Comparison of ENCODE assay signal across 14 cellular contexts in the genomic region with DNA sequence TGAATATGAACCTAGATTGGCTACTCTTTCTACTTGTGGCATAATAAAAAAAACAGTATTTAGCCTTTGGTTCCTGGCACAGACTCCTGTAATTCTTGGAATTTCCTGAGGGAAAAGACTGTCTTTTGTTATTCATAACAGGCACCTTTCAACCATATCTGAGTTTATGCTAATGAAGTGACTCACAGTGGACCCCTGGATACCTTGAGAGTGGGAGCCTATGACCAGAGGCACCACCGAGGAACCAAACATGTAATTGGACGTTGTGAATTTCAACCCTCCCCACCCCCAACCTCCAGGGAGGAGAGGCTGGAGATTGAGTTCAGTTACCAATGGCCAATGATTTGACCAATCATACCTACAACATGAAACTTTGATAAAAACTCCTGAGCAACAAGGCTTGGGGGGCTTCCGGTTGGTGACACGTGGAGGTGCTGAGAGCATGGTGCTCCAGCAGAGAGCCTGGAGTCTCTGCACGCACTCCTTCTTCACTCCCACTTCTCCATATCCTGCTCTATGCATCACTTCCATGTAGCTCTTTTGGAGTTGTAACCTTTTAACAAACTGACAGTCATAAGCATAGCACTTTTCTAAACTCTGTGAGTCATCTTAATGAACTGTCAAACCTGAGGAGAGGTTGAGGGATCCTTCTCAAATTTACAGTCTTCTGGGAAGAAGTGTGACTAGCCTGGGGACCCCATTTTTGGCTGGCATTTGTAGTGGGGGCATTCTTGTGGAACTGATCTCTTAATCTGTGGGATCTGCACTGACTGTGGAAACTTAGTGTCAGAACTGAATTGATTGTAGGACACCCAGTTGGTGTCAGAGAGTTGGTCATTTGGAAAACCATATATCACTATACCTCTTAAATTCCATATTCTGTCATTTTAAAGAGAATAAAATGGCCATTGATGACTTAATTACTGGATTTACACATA. TPM values are rescaled to one million over a fixed set of nuclear protein-coding genes. Genes with fewer than 3 reads are reported as not detected.
A peak's percentile ranks its signal among the peaks of the same experiment; 100 is the strongest.
DNase-seq lines count a peak whose midpoint lies in the region; ATAC-seq and TF ChIP-seq lines count a peak whose summit lies in the region.
"Had no signal": no experiment of that assay in that cellular context is flagged by ENCODE, and none has a peak within 500 bp of the region (broad histone marks: within the 10 kb centered on the region; RNA-seq: fewer than 3 reads in every experiment).

No MANE protein-coding gene starts in this region.

- H3K4me3 ChIP-seq in endodermal cell (ENCODE audit: low read length) (no peak overlapping the region), mesenchymal stem cell (ENCODE audit: insufficient read depth in 1 of 2, low read depth in 1 of 2, low read length in 2 of 2) (no peak overlapping the region), neuronal stem cell (ENCODE audit: low read length in 2 of 2) (no peak overlapping the region)

- 86 to 92% methylated on average over 3 to 5 of the region's 5 CpGs for WGBS in endodermal cell (ENCODE audit: insufficient coverage in 1 of 2, insufficient read length in 1 of 2), 2 experiments
- 86% methylated on average over 5 of the region's 5 CpGs for WGBS in mesenchymal stem cell
- no CpG with 5 or more reads among the region's 5 CpGs for WGBS in neuronal stem cell (ENCODE audit: extremely low coverage in 2 of 2, insufficient read length in 2 of 2, insufficient replicate concordance in 1 of 2), 2 donors

- H3K36me3 Mint-ChIP-seq in endodermal cell (ENCODE audit: low read depth) = no peaks in the 10 kb centered on the region
- H3K36me3 Mint-ChIP-seq: natural killer cell had no signal

- H4K8ac ChIP-seq in mesenchymal stem cell (ENCODE audit: low read length) (no peak overlapping the region), neuronal stem cell (ENCODE audit: low read depth, low read length) (no peak overlapping the region)

- no peak overlapping the region for H3K27ac Mint-ChIP-seq in endodermal cell
- H3K27ac Mint-ChIP-seq: natural killer cell had no signal

- no peak for TF ChIP-seq CTCF in endodermal cell (conservative IDR thresholded peaks at IDR 0.05)

- ATAC-seq in GM21515 (IDR thresholded peaks at IDR 0.05; ENCODE audit: unreplicated experiment) = no peak
- ATAC-seq: natural killer cell had no signal

- H3K23ac ChIP-seq in mesenchymal stem cell (ENCODE audit: low read length in 2 of 2) = no peak overlapping the region
- H3K23ac ChIP-seq in neuronal stem cell (ENCODE audit: low read depth, low read length, poor library complexity) = no peak overlapping the region

- no peaks in the 10 kb centered on the region for H3K79me1 ChIP-seq in mesenchymal stem cell (replicated peaks; ENCODE audit: low read length, poor library complexity, severe bottlenecking)
- H3K79me1 ChIP-seq in neuronal stem cell (ENCODE audit: low read depth, low read length) = no peaks in the 10 kb centered on the region

- no peak overlapping the region for H2AFZ ChIP-seq in mesenchymal stem cell (ENCODE audit: low read depth, low read length)
- no peak overlapping the region for H2AFZ ChIP-seq in neuronal stem cell (ENCODE audit: low read length)

- H3K9ac ChIP-seq in endodermal cell (ENCODE audit: extremely low read depth, low read length, poor library complexity, severe bottlenecking) = no peak overlapping the region
- H3K9ac ChIP-seq in mesenchymal stem cell (ENCODE audit: low read length) = peak overlapping the region; percentile 53
- no peak overlapping the region for H3K9ac ChIP-seq in neuronal stem cell (ENCODE audit: low read depth, low read length, poor library complexity)

- H3K27me3 ChIP-seq in endodermal cell (ENCODE audit: control insufficient read depth, insufficient read depth, low read length, poor library complexity, severe bottlenecking) (no peaks in the 10 kb centered on the region), mesenchymal stem cell (ENCODE audit: control insufficient read depth in 1 of 2, insufficient read depth in 1 of 2, low read length in 2 of 2) (no peaks in the 10 kb centered on the region), neuronal stem cell (ENCODE audit: control insufficient read depth in 3 of 3, insufficient read depth in 3 of 3, low read depth in 1 of 3, low read length in 3 of 3) (no peaks in the 10 kb centered on the region)

- no peak overlapping the region for H3K27ac ChIP-seq in endodermal cell (ENCODE audit: low read depth, low read length)
- H3K27ac ChIP-seq in mesenchymal stem cell (ENCODE audit: low read length, poor library complexity, severe bottlenecking) = peak overlapping the region; percentile 57
- H3K27ac ChIP-seq in neuronal stem cell (replicated peaks; ENCODE audit: low read length) = no peak overlapping the region

- peaks cover 5% of the 10 kb centered on the region for H3K27me3 Mint-ChIP-seq in endodermal cell (ENCODE audit: insufficient read depth)

- peak overlapping the region; percentile 41 for H4K91ac ChIP-seq in mesenchymal stem cell (ENCODE audit: low read length)
- no peak overlapping the region for H4K91ac ChIP-seq in neuronal stem cell (ENCODE audit: low read depth, low read length, poor library complexity)

- H3K4me1 ChIP-seq in endodermal cell (ENCODE audit: control insufficient read depth, insufficient read depth, low read length) (no peaks in the 10 kb centered on the region), mesenchymal stem cell (ENCODE audit: control insufficient read depth, insufficient read depth, low read depth, low read length) (peaks cover 7% of the 10 kb centered on the region), neuronal stem cell (ENCODE audit: control insufficient read depth in 2 of 2, insufficient read depth in 1 of 2, low read depth in 1 of 2, low read length in 2 of 2) (peaks cover 3 to 27% of the 10 kb centered on the region in 2 donors)

- no peak overlapping the region for H3K4ac ChIP-seq in mesenchymal stem cell (ENCODE audit: low read depth in 1 of 2, low read length in 2 of 2)
- no peak overlapping the region for H3K4ac ChIP-seq in neuronal stem cell (ENCODE audit: low read length)

- H2BK12ac ChIP-seq in mesenchymal stem cell (ENCODE audit: low read length in 2 of 2) (peak overlapping the region in 1 of 2 experiments; percentile 44), neuronal stem cell (ENCODE audit: low read length) (no peak overlapping the region)

- H3K36me3 ChIP-seq in endodermal cell (ENCODE audit: control insufficient read depth, insufficient read depth, low read length) (no peaks in the 10 kb centered on the region), mesenchymal stem cell (ENCODE audit: control insufficient read depth in 1 of 2, insufficient read depth in 2 of 2, low read depth in 1 of 2, low read length in 2 of 2) (peaks cover 0 to 89% of the 10 kb centered on the region in 2 experiments), neuronal stem cell (replicated peaks in 1 of 2; ENCODE audit: control insufficient read depth in 2 of 2, insufficient read depth in 2 of 2, low read length in 2 of 2) (no peaks in the 10 kb centered on the region)

- H2BK120ac ChIP-seq in mesenchymal stem cell (ENCODE audit: low read depth, low read length) (no peak overlapping the region), neuronal stem cell (ENCODE audit: low read depth, low read length) (no peak overlapping the region)

- no peak overlapping the region for H3K18ac ChIP-seq in mesenchymal stem cell (ENCODE audit: low read depth in 1 of 2, low read length in 2 of 2)
- no peak overlapping the region for H3K18ac ChIP-seq in neuronal stem cell (ENCODE audit: low read length)

- H3K4me2 ChIP-seq in mesenchymal stem cell (ENCODE audit: low read length, poor library complexity, severe bottlenecking) = no peak overlapping the region
- no peak overlapping the region for H3K4me2 ChIP-seq in neuronal stem cell (ENCODE audit: insufficient read depth, low read length, poor library complexity, severe bottlenecking)

- no peak overlapping the region for H2BK5ac ChIP-seq in mesenchymal stem cell (ENCODE audit: low read depth, low read length, poor library complexity, severe bottlenecking)
- no peak overlapping the region for H2BK5ac ChIP-seq in neuronal stem cell (ENCODE audit: low read length)

- H3K14ac ChIP-seq in mesenchymal stem cell (ENCODE audit: low read length in 2 of 2) = no peak overlapping the region
- H3K14ac ChIP-seq in neuronal stem cell (ENCODE audit: low read length) = no peak overlapping the region

- H2AK5ac ChIP-seq in mesenchymal stem cell (ENCODE audit: low read length, severe bottlenecking) (peak overlapping the region; percentile 52), neuronal stem cell (ENCODE audit: low read depth, low read length) (no peak overlapping the region)

- peak; percentile 92 for DNase-seq in Caki2 (ENCODE audit: low read depth)
- peak; percentile 95 for DNase-seq in NCI-H226
- peak; percentile 65 for DNase-seq in endodermal cell
- DNase-seq in mesenchymal stem cell = no peak
- DNase-seq in activated CD8-positive, alpha-beta memory T cell treated with anti-CD3 and anti-CD28 coated beads for 24 hours = no peak
- DNase-seq in RKO (ENCODE audit: low spot score) = no peak
- DNase-seq in neuronal stem cell (ENCODE audit: low spot score) = no peak
- DNase-seq: activated CD4-positive, alpha-beta T cell treated with anti-CD3 and anti-CD28 coated beads, Interleukin-2, amount 50 U/mL, for 1 hour; activated effector memory CD4-positive, alpha-beta T cell treated with Interleukin-2 at 50 U/mL for 16 hours; AML-193; GDM1; natural killer cell; stimulated activated CD4-positive, alpha-beta T cell treated with anti-CD3 and anti-CD28 coated beads, Interleukin-15, amount 100 ng/mL, for 24 hours had no signal

- H2BK15ac ChIP-seq in mesenchymal stem cell (ENCODE audit: low read depth, poor library complexity, severe bottlenecking) = no peak overlapping the region
- H2BK15ac ChIP-seq in neuronal stem cell (ENCODE audit: low read length) = no peak overlapping the region

- H3K9me3 ChIP-seq in endodermal cell (ENCODE audit: control insufficient read depth, low read length) (peaks cover 4% of the 10 kb centered on the region), mesenchymal stem cell (ENCODE audit: control insufficient read depth, low read length) (no peaks in the 10 kb centered on the region), neuronal stem cell (replicated peaks in 1 of 2; ENCODE audit: control insufficient read depth in 2 of 2, insufficient read depth in 1 of 2, low read depth in 1 of 2, low read length in 2 of 2) (peaks cover 0 to 12% of the 10 kb centered on the region in 2 donors)

- H3K9me3 Mint-ChIP-seq in endodermal cell = peaks cover under 1% of the 10 kb centered on the region
- H3K9me3 Mint-ChIP-seq: natural killer cell had no signal

- in situ Hi-C loops in Caki2 (cut with HindIII; ENCODE audit: low pct_unique_long_range_greater_than_20kb, low sequenced_read_pairs) = no loop called here

- H3K4me1 Mint-ChIP-seq in endodermal cell = peaks cover 13% of the 10 kb centered on the region

- no peak overlapping the region for H3K4me3 Mint-ChIP-seq in endodermal cell
- H3K4me3 Mint-ChIP-seq: natural killer cell had no signal

RNA-seq across cellular contexts. Expression of a gene that starts 48.6 kb away (rescaled TPM):
- 12.0 and 12.4 TPM in 2 replicates for total RNA-seq in Caki2 (2014; rRNA removed; shearing (Covaris generic); ENCODE audit: low replicate concordance)
- 1 to 10 TPM in 1 of 2 donors, under 1 TPM in 1; 0.24 to 3.7 TPM for total RNA-seq in endodermal cell
- 6.4 TPM for polyA plus RNA-seq in endodermal cell (2013, experiment 1 of 2)
- polyA plus RNA-seq in endodermal cell (2013, experiment 2 of 2) = 4.8 TPM
- 51.1 TPM for polyA plus RNA-seq in mesenchymal stem cell (2013, experiment 1 of 2)
- 47.5 TPM for polyA plus RNA-seq in mesenchymal stem cell (2013, experiment 2 of 2)
- polyA plus RNA-seq in neuronal stem cell (2013, experiment 1 of 2) = 1.6 TPM
- 1.4 TPM for polyA plus RNA-seq in neuronal stem cell (2013, experiment 2 of 2)
- total RNA-seq: natural killer cell had no signal

Comparison
In these comparisons a context has a peak if more than half of its experiments do, and no peak if none do; other contexts are left out.
1. DNase-seq: peak in Caki2 (single experiment), NCI-H226 (single experiment) and endodermal cell (single experiment); none in mesenchymal stem cell (single experiment), activated CD8-positive, alpha-beta memory T cell treated with anti-CD3 and anti-CD28 coated beads for 24 hours (single experiment), RKO (single experiment) and neuronal stem cell (single experiment).